Comparison of ENCODE assay signal across 18 cellular contexts in the genomic region with DNA sequence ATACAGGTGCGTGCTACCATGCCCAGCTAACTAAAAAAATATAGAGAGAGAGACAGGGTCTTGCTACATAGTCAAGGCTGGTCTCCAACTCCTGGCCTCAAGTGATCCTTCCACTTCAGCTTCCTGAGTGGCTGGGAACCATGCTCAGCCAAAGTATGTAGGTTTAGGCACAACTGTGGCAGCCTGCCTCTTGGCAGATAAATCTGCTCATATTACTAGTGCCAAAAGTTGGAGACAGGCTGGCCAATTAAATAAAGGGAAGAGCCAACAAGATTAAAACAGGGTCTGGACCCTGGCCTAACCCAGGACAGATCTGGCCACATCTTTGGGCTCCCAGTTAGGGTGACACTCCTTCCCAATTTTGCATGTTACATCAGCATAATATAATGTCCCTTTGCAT.
"Had no signal": no experiment of that assay in that cellular context is flagged by ENCODE, and none has a peak within 500 bp of the region (broad histone marks: within the 10 kb centered on the region; RNA-seq: fewer than 3 reads in every experiment).

No MANE protein-coding gene starts in this region.

- H3K27me3 ChIP-seq: esophagus squamous epithelium, gastroesophageal sphincter, hepatocyte, upper lobe of left lung, uterus had no signal

- H3K9me3 ChIP-seq: esophagus squamous epithelium, gastroesophageal sphincter, upper lobe of left lung, uterus had no signal

- H3K27ac ChIP-seq: epithelial cell of prostate, esophagus squamous epithelium, gastroesophageal sphincter, hepatocyte, upper lobe of left lung, uterus had no signal

- H3K9me3 Mint-ChIP-seq: dendritic cell treated with granulocyte-macrophage colony-stimulating factor and Interleukin-4, amounts not matched to agents 40 ng/mL and 50 ng/mL, for 4 days; nephron progenitor cell had no signal

- H3K36me3 ChIP-seq: esophagus squamous epithelium, gastroesophageal sphincter, upper lobe of left lung, uterus had no signal

- H3K4me1 Mint-ChIP-seq: naive B cell, nephron progenitor cell had no signal

- H3K36me3 Mint-ChIP-seq: naive B cell had no signal

- H3K4me3 ChIP-seq: esophagus squamous epithelium, gastroesophageal sphincter, hepatocyte, upper lobe of left lung, uterus had no signal

- H3K27ac Mint-ChIP-seq: dendritic cell treated with granulocyte-macrophage colony-stimulating factor and Interleukin-4, amounts not matched to agents 40 ng/mL and 50 ng/mL, for 4 days; effector memory CD8-positive, alpha-beta T cell; naive B cell; nephron progenitor cell had no signal

- H3K27me3 Mint-ChIP-seq: dendritic cell treated with granulocyte-macrophage colony-stimulating factor and Interleukin-4, amounts not matched to agents 40 ng/mL and 50 ng/mL, for 4 days; effector memory CD8-positive, alpha-beta T cell; naive B cell had no signal

- DNase-seq: effector memory CD8-positive, alpha-beta T cell; esophagus squamous epithelium; foreskin fibroblast; glutamatergic neuron; kidney; left cardiac atrium; mesendoderm; naive B cell; nephron progenitor cell; small intestine; stimulated activated CD4-positive, alpha-beta T cell treated with anti-CD3 and anti-CD28 coated beads, Interleukin-12 subunit alpha, Interleukin-12 subunit beta, amount 100 ng/mL, for 4 hours; stimulated activated naive CD4-positive, alpha-beta T cell treated with Interleukin-2 at 50 U/mL for 16 hours; upper lobe of left lung; uterus had no signal

- H3K4me1 ChIP-seq: esophagus squamous epithelium, gastroesophageal sphincter, upper lobe of left lung, uterus had no signal

- H3K4me3 Mint-ChIP-seq: dendritic cell treated with granulocyte-macrophage colony-stimulating factor and Interleukin-4, amounts not matched to agents 40 ng/mL and 50 ng/mL, for 4 days; effector memory CD8-positive, alpha-beta T cell; naive B cell; nephron progenitor cell had no signal
